ENCODE assay signal across 20 cellular contexts in the genomic region with DNA sequence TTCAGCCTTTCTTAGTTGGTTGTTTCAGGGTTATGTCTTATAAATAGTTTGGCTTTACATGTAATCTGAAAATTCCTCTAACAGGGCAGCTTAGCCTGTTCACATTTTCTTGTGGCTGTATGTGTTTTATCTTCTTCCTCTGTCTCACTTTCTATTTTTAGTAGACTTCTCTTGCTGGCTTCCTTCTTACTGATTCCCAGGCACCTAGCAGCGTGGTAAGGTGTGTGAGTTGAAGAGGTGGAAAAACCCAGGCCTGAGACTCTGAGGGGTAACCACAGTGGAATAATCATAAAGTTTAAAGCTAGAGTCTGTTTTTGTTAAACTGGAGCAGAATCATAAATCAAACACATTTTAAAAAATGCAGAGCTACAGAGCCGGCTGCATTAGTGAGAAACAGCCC.
DNase-seq lines count a peak whose midpoint lies in the region; ATAC-seq and TF ChIP-seq lines count a peak whose summit lies in the region.
"Had no signal": no experiment of that assay in that cellular context is flagged by ENCODE, and none has a peak within 500 bp of the region (broad histone marks: within the 10 kb centered on the region; RNA-seq: fewer than 3 reads in every experiment).

No MANE protein-coding gene starts in this region.

- H3K4me3 Mint-ChIP-seq in activated CD4-positive, alpha-beta T cell treated with anti-CD3 and anti-CD28 coated beads, Interleukin-2, amount 10 ng/mL, durations not matched to agents 24 days and 14 days, result peak overlapping the region; percentile 31
- peak overlapping the region; percentile 44 for H3K4me3 Mint-ChIP-seq in CD8-positive, alpha-beta T cell
- peak overlapping the region; percentile 22 for H3K4me3 Mint-ChIP-seq in activated T-helper 17 cell treated with anti-CD3 and anti-CD28 coated beads, Interleukin-2, amount 50 U/mL, for 72 hours
- peak overlapping the region; percentile 59 to 86 (median 72) for H3K4me3 Mint-ChIP-seq in naive thymus-derived CD4-positive, alpha-beta T cell
- H3K4me3 Mint-ChIP-seq: memory B cell had no signal

- H4K8ac ChIP-seq in neuronal stem cell (ENCODE audit: low read depth, low read length), result no peak overlapping the region

- no peak overlapping the region for H3K18ac ChIP-seq in neuronal stem cell (ENCODE audit: low read length)

- no peak for DNase-seq in activated CD4-positive, alpha-beta T cell treated with anti-CD3 and anti-CD28 coated beads, Interleukin-2, amount 10 ng/mL, durations not matched to agents 24 days and 14 days
- DNase-seq in activated CD4-positive, alpha-beta T cell treated with anti-CD3 and anti-CD28 coated beads, Interleukin-2, amount 50 U/mL, for 1 hour, result no peak
- DNase-seq in CD8-positive, alpha-beta T cell, result no peak
- peak in 1 of 9 donors; percentile 23 for DNase-seq in naive thymus-derived CD4-positive, alpha-beta T cell
- DNase-seq in foreskin fibroblast (no peak), neuronal stem cell (ENCODE audit: low spot score) (no peak)
- DNase-seq: C1 segment of cervical spinal cord; central memory CD4-positive, alpha-beta T cell; GF-D8; NCI-H1417; NCI-H2171 treated with DMSO at 0.1 percent for 48 hours; PC-3; SIG-M5; small intestine; stimulated activated CD4-positive, alpha-beta T cell treated with anti-CD3 and anti-CD28 coated beads, Interleukin-4, amount 100 ng/mL, for 1 hour had no signal

- H2BK12ac ChIP-seq in neuronal stem cell (ENCODE audit: low read length), result no peak overlapping the region

- CTCF ChIA-PET in CD8-positive, alpha-beta T cell (lab: Charles Lee), result interaction anchor here (0.7 to 2.4 kb wide), 4 partner anchors 9 to 49 kb away, joined by 3 to 10 read pairs (median 4); no protein-coding TSS in a partner anchor
- CTCF ChIA-PET in naive thymus-derived CD4-positive, alpha-beta T cell (lab: Charles Lee), result interaction anchor here (0.7 to 2.5 kb wide), 4 partner anchors 20 to 160 kb away, joined by 3 to 15 read pairs (median 4); no protein-coding TSS in a partner anchor

- H3K4me3 ChIP-seq in CD8-positive, alpha-beta T cell (ENCODE audit: low read depth, low read length), result no peak overlapping the region
- no peak overlapping the region for H3K4me3 ChIP-seq in naive thymus-derived CD4-positive, alpha-beta T cell (ENCODE audit: low read length)
- H3K4me3 ChIP-seq in foreskin fibroblast (ENCODE audit: low read depth in 1 of 2, low read length in 2 of 2), result no peak overlapping the region
- H3K4me3 ChIP-seq in neuronal stem cell (ENCODE audit: low read length in 2 of 2), result no peak overlapping the region
- H3K4me3 ChIP-seq: gastroesophageal sphincter, GM12878 had no signal

- no peak for ATAC-seq in CD8-positive, alpha-beta T cell
- no peak for ATAC-seq in activated T-helper 17 cell treated with anti-CD3 and anti-CD28 coated beads, Interleukin-2, amount 50 U/mL, for 72 hours (replicated peaks)
- peak; percentile 19 for ATAC-seq in naive thymus-derived CD4-positive, alpha-beta T cell
- no peak for ATAC-seq in HG02588 (IDR thresholded peaks at IDR 0.05; ENCODE audit: unreplicated experiment)
- ATAC-seq: gastroesophageal sphincter, GM12878, PC-3 had no signal

- intact Hi-C loops in activated CD4-positive, alpha-beta T cell treated with anti-CD3 and anti-CD28 coated beads, Interleukin-2, amount 10 ng/mL, durations not matched to agents 24 days and 14 days (cut with micrococcal nuclease), result no loop called here
- intact Hi-C loops in CD8-positive, alpha-beta T cell (cut with DNase I, micrococcal nuclease), result no loop called here
- intact Hi-C loops in naive thymus-derived CD4-positive, alpha-beta T cell (cut with micrococcal nuclease), result loop anchor here (2.0 to 5.0 kb wide), 3 partner anchors 14 to 119 kb away; no protein-coding TSS in a partner anchor

- H2AFZ ChIP-seq in neuronal stem cell (ENCODE audit: low read length), result no peak overlapping the region

- H3K23ac ChIP-seq in neuronal stem cell (ENCODE audit: low read depth, low read length, poor library complexity), result no peak overlapping the region

- peak overlapping the region; percentile 16 for H3K27ac ChIP-seq in CD8-positive, alpha-beta T cell (ENCODE audit: low read depth, low read length)
- peak overlapping the region; percentile 68 for H3K27ac ChIP-seq in naive thymus-derived CD4-positive, alpha-beta T cell (ENCODE audit: low read depth, low read length)
- no peak overlapping the region for H3K27ac ChIP-seq in neuronal stem cell (replicated peaks; ENCODE audit: low read length)
- H3K27ac ChIP-seq: gastroesophageal sphincter had no signal

- H4K91ac ChIP-seq in neuronal stem cell (ENCODE audit: low read depth, low read length, poor library complexity), result no peak overlapping the region

- H3K9ac ChIP-seq in neuronal stem cell (ENCODE audit: low read depth, low read length, poor library complexity), result no peak overlapping the region

- peaks cover 68% of the 10 kb centered on the region for H3K4me1 ChIP-seq in CD8-positive, alpha-beta T cell (ENCODE audit: insufficient read depth, low read length)
- H3K4me1 ChIP-seq in naive thymus-derived CD4-positive, alpha-beta T cell (ENCODE audit: control insufficient read depth in 2 of 2, insufficient read depth in 2 of 2, low read length in 2 of 2), result peaks cover under 1 to 69% of the 10 kb centered on the region in 2 donors
- H3K4me1 ChIP-seq in neuronal stem cell (ENCODE audit: control insufficient read depth in 2 of 2, insufficient read depth in 1 of 2, low read depth in 1 of 2, low read length in 2 of 2), result peaks cover 0 to under 1% of the 10 kb centered on the region in 2 donors
- H3K4me1 ChIP-seq: gastroesophageal sphincter had no signal

- no peaks in the 10 kb centered on the region for H3K36me3 Mint-ChIP-seq in activated CD4-positive, alpha-beta T cell treated with anti-CD3 and anti-CD28 coated beads, Interleukin-2, amount 10 ng/mL, durations not matched to agents 24 days and 14 days (ENCODE audit: low read depth)
- no peaks in the 10 kb centered on the region for H3K36me3 Mint-ChIP-seq in CD8-positive, alpha-beta T cell
- no peaks in the 10 kb centered on the region for H3K36me3 Mint-ChIP-seq in activated T-helper 17 cell treated with anti-CD3 and anti-CD28 coated beads, Interleukin-2, amount 50 U/mL, for 72 hours (ENCODE audit: low read depth)
- H3K36me3 Mint-ChIP-seq in naive thymus-derived CD4-positive, alpha-beta T cell, result peaks cover 0 to 8% (median 1%) of the 10 kb centered on the region in 5 donors

- POLR2A ChIA-PET in CD8-positive, alpha-beta T cell (lab: Charles Lee), result interaction anchor here (0.7 to 2.5 kb wide), 5 partner anchors 10 to 44 kb away, joined by 3 to 12 read pairs (median 3); no protein-coding TSS in a partner anchor
- POLR2A ChIA-PET in naive thymus-derived CD4-positive, alpha-beta T cell (lab: Charles Lee), result interaction anchor here (0.6 to 1.8 kb wide), 9 partner anchors 8 to 42 kb away, joined by 3 to 6 read pairs (median 4); no protein-coding TSS in a partner anchor

- no peak overlapping the region for H2BK120ac ChIP-seq in neuronal stem cell (ENCODE audit: low read depth, low read length)

- no peaks in the 10 kb centered on the region for H3K27me3 Mint-ChIP-seq in activated CD4-positive, alpha-beta T cell treated with anti-CD3 and anti-CD28 coated beads, Interleukin-2, amount 10 ng/mL, durations not matched to agents 24 days and 14 days
- no peaks in the 10 kb centered on the region for H3K27me3 Mint-ChIP-seq in CD8-positive, alpha-beta T cell (ENCODE audit: low read depth)
- H3K27me3 Mint-ChIP-seq in activated T-helper 17 cell treated with anti-CD3 and anti-CD28 coated beads, Interleukin-2, amount 50 U/mL, for 72 hours, result no peaks in the 10 kb centered on the region
- no peaks in the 10 kb centered on the region for H3K27me3 Mint-ChIP-seq in naive thymus-derived CD4-positive, alpha-beta T cell
- H3K27me3 Mint-ChIP-seq: memory B cell had no signal

- peaks cover 67% of the 10 kb centered on the region for H3K4me1 Mint-ChIP-seq in activated CD4-positive, alpha-beta T cell treated with anti-CD3 and anti-CD28 coated beads, Interleukin-2, amount 10 ng/mL, durations not matched to agents 24 days and 14 days
- H3K4me1 Mint-ChIP-seq in CD8-positive, alpha-beta T cell (ENCODE audit: low read depth), result peaks cover 76% of the 10 kb centered on the region
- H3K4me1 Mint-ChIP-seq in activated T-helper 17 cell treated with anti-CD3 and anti-CD28 coated beads, Interleukin-2, amount 50 U/mL, for 72 hours, result peaks cover 28% of the 10 kb centered on the region
- peaks cover 57 to 99% (median 93%) of the 10 kb centered on the region in 7 donors for H3K4me1 Mint-ChIP-seq in naive thymus-derived CD4-positive, alpha-beta T cell

- no peak overlapping the region for H2BK5ac ChIP-seq in neuronal stem cell (ENCODE audit: low read length)

- no peaks in the 10 kb centered on the region for H3K9me3 Mint-ChIP-seq in activated CD4-positive, alpha-beta T cell treated with anti-CD3 and anti-CD28 coated beads, Interleukin-2, amount 10 ng/mL, durations not matched to agents 24 days and 14 days
- no peaks in the 10 kb centered on the region for H3K9me3 Mint-ChIP-seq in CD8-positive, alpha-beta T cell
- H3K9me3 Mint-ChIP-seq in activated T-helper 17 cell treated with anti-CD3 and anti-CD28 coated beads, Interleukin-2, amount 50 U/mL, for 72 hours, result no peaks in the 10 kb centered on the region
- peaks cover 0 to 2% (median 0%) of the 10 kb centered on the region in 11 donors for H3K9me3 Mint-ChIP-seq in naive thymus-derived CD4-positive, alpha-beta T cell
- H3K9me3 Mint-ChIP-seq: memory B cell had no signal

- no peaks in the 10 kb centered on the region for H3K36me3 ChIP-seq in CD8-positive, alpha-beta T cell (ENCODE audit: insufficient read depth, low read length)
- H3K36me3 ChIP-seq in naive thymus-derived CD4-positive, alpha-beta T cell (ENCODE audit: control insufficient read depth in 2 of 3, insufficient read depth in 3 of 3, low read length in 3 of 3), result no peaks in the 10 kb centered on the region
- peaks cover 6 to 18% of the 10 kb centered on the region in 2 donors for H3K36me3 ChIP-seq in neuronal stem cell (replicated peaks in 1 of 2; ENCODE audit: control insufficient read depth in 2 of 2, insufficient read depth in 2 of 2, low read length in 2 of 2)

- peak overlapping the region; percentile 65 for H3K27ac Mint-ChIP-seq in activated CD4-positive, alpha-beta T cell treated with anti-CD3 and anti-CD28 coated beads, Interleukin-2, amount 10 ng/mL, durations not matched to agents 24 days and 14 days
- peak overlapping the region; percentile 88 for H3K27ac Mint-ChIP-seq in CD8-positive, alpha-beta T cell
- H3K27ac Mint-ChIP-seq in activated T-helper 17 cell treated with anti-CD3 and anti-CD28 coated beads, Interleukin-2, amount 50 U/mL, for 72 hours, result peak overlapping the region; percentile 43
- peak overlapping the region; percentile 56 to 98 (median 95) for H3K27ac Mint-ChIP-seq in naive thymus-derived CD4-positive, alpha-beta T cell
- H3K27ac Mint-ChIP-seq: memory B cell had no signal

- no peak overlapping the region for H3K4ac ChIP-seq in neuronal stem cell (ENCODE audit: low read length)

- H3K9me3 ChIP-seq in CD8-positive, alpha-beta T cell (ENCODE audit: low read length), result no peaks in the 10 kb centered on the region
- no peaks in the 10 kb centered on the region for H3K9me3 ChIP-seq in naive thymus-derived CD4-positive, alpha-beta T cell (ENCODE audit: control insufficient read depth in 2 of 3, low read length in 3 of 3)
- H3K9me3 ChIP-seq in neuronal stem cell (replicated peaks in 1 of 2; ENCODE audit: control insufficient read depth in 2 of 2, insufficient read depth in 1 of 2, low read depth in 1 of 2, low read length in 2 of 2), result peaks cover 0 to 7% of the 10 kb centered on the region in 2 donors
- H3K9me3 ChIP-seq: gastroesophageal sphincter had no signal

- no peak for TF ChIP-seq CTCF in CD8-positive, alpha-beta T cell (IDR thresholded peaks at IDR 0.05)
- no peak for TF ChIP-seq CTCF in foreskin fibroblast (IDR thresholded peaks at IDR 0.05; ENCODE audit: low read depth, low read length)

- no CpG with 5 or more reads among the region's 2 CpGs for WGBS in neuronal stem cell (ENCODE audit: extremely low coverage in 2 of 2, insufficient read length in 2 of 2, insufficient replicate concordance in 1 of 2), 2 donors

- no peaks in the 10 kb centered on the region for H3K79me1 ChIP-seq in neuronal stem cell (ENCODE audit: low read depth, low read length)

- H3K4me2 ChIP-seq in neuronal stem cell (ENCODE audit: insufficient read depth, low read length, poor library complexity, severe bottlenecking), result no peak overlapping the region

- no peaks in the 10 kb centered on the region for H3K27me3 ChIP-seq in CD8-positive, alpha-beta T cell (ENCODE audit: insufficient read depth, low read length)
- no peaks in the 10 kb centered on the region for H3K27me3 ChIP-seq in naive thymus-derived CD4-positive, alpha-beta T cell (ENCODE audit: control insufficient read depth in 2 of 2, insufficient read depth in 2 of 2, low read length in 2 of 2)
- no peaks in the 10 kb centered on the region for H3K27me3 ChIP-seq in neuronal stem cell (ENCODE audit: control insufficient read depth in 3 of 3, insufficient read depth in 3 of 3, low read depth in 1 of 3, low read length in 3 of 3)
- H3K27me3 ChIP-seq: gastroesophageal sphincter had no signal

- H2BK15ac ChIP-seq in neuronal stem cell (ENCODE audit: low read length), result no peak overlapping the region

- no peak overlapping the region for H2AK5ac ChIP-seq in neuronal stem cell (ENCODE audit: low read depth, low read length)

- H3K14ac ChIP-seq in neuronal stem cell (ENCODE audit: low read length), result no peak overlapping the region

Comparison
In these comparisons a context has a peak if more than half of its experiments do, and no peak if none do; other contexts are left out.
1. H3K27ac Mint-ChIP-seq: peak in every context shown above with its lines; median percentile 95 in naive thymus-derived CD4-positive, alpha-beta T cell; 88 in CD8-positive, alpha-beta T cell; 65 in activated CD4-positive, alpha-beta T cell treated with anti-CD3 and anti-CD28 coated beads, Interleukin-2, amount 10 ng/mL, durations not matched to agents 24 days and 14 days; 43 in activated T-helper 17 cell treated with anti-CD3 and anti-CD28 coated beads, Interleukin-2, amount 50 U/mL, for 72 hours.
2. H3K4me3 Mint-ChIP-seq: peak in every context shown above with its lines; median percentile 72 in naive thymus-derived CD4-positive, alpha-beta T cell; 44 in CD8-positive, alpha-beta T cell; 31 in activated CD4-positive, alpha-beta T cell treated with anti-CD3 and anti-CD28 coated beads, Interleukin-2, amount 10 ng/mL, durations not matched to agents 24 days and 14 days; 22 in activated T-helper 17 cell treated with anti-CD3 and anti-CD28 coated beads, Interleukin-2, amount 50 U/mL, for 72 hours.
3. intact Hi-C loops: an anchor here in naive thymus-derived CD4-positive, alpha-beta T cell (2.0 to 5.0 kb wide); none called in activated CD4-positive, alpha-beta T cell treated with anti-CD3 and anti-CD28 coated beads, Interleukin-2, amount 10 ng/mL, durations not matched to agents 24 days and 14 days and CD8-positive, alpha-beta T cell.